In genomic region chr6:17101422-17102257, GRCh38 we compare ENCODE assay signal across 8 cellular contexts. TPM values are rescaled to one million over a fixed set of nuclear protein-coding genes. Genes with fewer than 3 reads are reported as not detected.
DNase-seq lines count a peak whose midpoint lies in the region; ATAC-seq and TF ChIP-seq lines count a peak whose summit lies in the region.

STMND1 (plus strand) TSS chr6:17102050; CDS start chr6:17102258, 208 bp downstream.

- peaks cover 0 to 15% of the 10 kb centered on the region in 2 donors for H3K4me1 ChIP-seq in thoracic aorta (ENCODE audit: control insufficient read depth in 1 of 2, low read depth in 2 of 2)

- no peaks in the 10 kb centered on the region for H3K27me3 ChIP-seq in layer of hippocampus (ENCODE audit: control insufficient read depth, insufficient read depth, low read length)
- no peaks in the 10 kb centered on the region for H3K27me3 ChIP-seq in thoracic aorta (replicated peaks; ENCODE audit: insufficient read depth)

- no peaks in the 10 kb centered on the region for H3K36me3 ChIP-seq in thoracic aorta

- no peak for TF ChIP-seq CTCF in thoracic aorta (IDR thresholded peaks at IDR 0.05)

- in situ Hi-C loops in T47D (cut with HindIII; ENCODE audit: low pct_unique_long_range_greater_than_20kb, low sequenced_read_pairs) = no loop called here

- H3K4me3 ChIP-seq in thoracic aorta = peak within 1 kb of the TSS; percentile 67

- H3K27ac ChIP-seq in layer of hippocampus (ENCODE audit: low read depth, low read length) (peak within 1 kb of the TSS; percentile 12), thoracic aorta (no peak within 1 kb of the TSS)

- ATAC-seq in thoracic aorta (ENCODE audit: insufficient number of reproducible peaks, low FRiP score, low read depth) = no peak

- no peaks in the 10 kb centered on the region for H3K9me3 ChIP-seq in thoracic aorta

- DNase-seq in NCI-H345 (lab: John Stamatoyannopoulos, UW) = peak; percentile 23
- DNase-seq in NCI-H345 treated with DMSO at 0.1 percent for 48 hours (lab: John Stamatoyannopoulos, UW; ENCODE audit: unreplicated experiment) = no peak
- DNase-seq in NCI-H2171 (lab: John Stamatoyannopoulos, UW) = peak; percentile 74
- peak; percentile 49 to 91 for DNase-seq in T47D (ENCODE audit: low read depth in 1 of 2, low spot score in 1 of 2)
- no peak for DNase-seq in thoracic aorta (ENCODE audit: low spot score)
- DNase-seq in hepatic stellate cell (ENCODE audit: low spot score) = no peak
- DNase-seq in UCSD-AML1 (lab: John Stamatoyannopoulos, UW; ENCODE audit: unreplicated experiment) = no peak

RNA-seq across cellular contexts. Expression of gene STMND1, which starts in this region (rescaled TPM):
- total RNA-seq in thoracic aorta = not detected

Comparison
In these comparisons a context has a peak if more than half of its experiments do, and no peak if none do; other contexts are left out.
1. DNase-seq: peak in NCI-H345 (single experiment), NCI-H2171 (single experiment) and T47D (2 of 2); none in NCI-H345 treated with DMSO at 0.1 percent for 48 hours (single experiment), thoracic aorta (single experiment), hepatic stellate cell (single experiment) and UCSD-AML1 (single experiment).